ENCODE assay signal across 10 cellular contexts in genomic region chr6:151440930-151441329, GRCh38. TPM values are rescaled to one million over a fixed set of nuclear protein-coding genes. Genes with fewer than 3 reads are reported as not detected.
A peak's percentile ranks its signal among the peaks of the same experiment; 100 is the strongest.
DNase-seq lines count a peak whose midpoint lies in the region; ATAC-seq and TF ChIP-seq lines count a peak whose summit lies in the region.
"Had no signal": no experiment of that assay in that cellular context is flagged by ENCODE, and none has a peak within 500 bp of the region (broad histone marks: within the 10 kb centered on the region; RNA-seq: fewer than 3 reads in every experiment).

No MANE protein-coding gene starts in this region.

- POLR2A ChIA-PET in BJ (lab: Charles Lee) = no interaction called here

- H3K4me1 ChIP-seq in OCI-LY3 (ENCODE audit: low read length) = no peaks in the 10 kb centered on the region

- no peak overlapping the region for H3K27ac ChIP-seq in OCI-LY3 (ENCODE audit: low read length)
- H3K27ac ChIP-seq: HL-60 had no signal

- ATAC-seq in GM19455 (IDR thresholded peaks at IDR 0.05; ENCODE audit: unreplicated experiment) = peak; percentile 46
- ATAC-seq in HG02840 (IDR thresholded peaks at IDR 0.05; ENCODE audit: low FRiP score, unreplicated experiment) = no peak
- ATAC-seq in GM19452 (IDR thresholded peaks at IDR 0.05; ENCODE audit: unreplicated experiment) = no peak
- ATAC-seq: activated naive CD8-positive, alpha-beta T cell treated with anti-CD3 and anti-CD28 coated beads, Interleukin-2, amount 50 U/mL, for 24 hours had no signal

- H3K36me3 ChIP-seq in BJ (ENCODE audit: control insufficient read depth, insufficient read depth, low read length) = peaks cover 2% of the 10 kb centered on the region
- H3K36me3 ChIP-seq in OCI-LY3 (replicated peaks; ENCODE audit: low read depth, low read length) = no peaks in the 10 kb centered on the region
- H3K36me3 ChIP-seq in kidney epithelial cell (ENCODE audit: control insufficient read depth, insufficient read depth, low read length) = no peaks in the 10 kb centered on the region

- H3K9me3 ChIP-seq in OCI-LY3 (ENCODE audit: insufficient read depth, low read length) = no peaks in the 10 kb centered on the region

- DNase-seq in BJ (ENCODE audit: low read depth) (no peak), kidney epithelial cell (ENCODE audit: low read depth) (no peak), H4 (ENCODE audit: low spot score) (no peak), NCI-H2171 (lab: John Stamatoyannopoulos, UW) (no peak)
- DNase-seq: activated naive CD8-positive, alpha-beta T cell treated with anti-CD3 and anti-CD28 coated beads, Interleukin-2, amount 50 U/mL, for 24 hours had no signal

- no peaks in the 10 kb centered on the region for H4K20me1 ChIP-seq in OCI-LY3 (ENCODE audit: insufficient read depth, low read length)

- H3K27me3 ChIP-seq in BJ (ENCODE audit: control insufficient read depth, insufficient read depth, low read length) = no peaks in the 10 kb centered on the region
- no peaks in the 10 kb centered on the region for H3K27me3 ChIP-seq in OCI-LY3 (ENCODE audit: low read depth, low read length)
- no peaks in the 10 kb centered on the region for H3K27me3 ChIP-seq in kidney epithelial cell (ENCODE audit: control insufficient read depth, insufficient read depth, low read length)

- H3K79me2 ChIP-seq in OCI-LY3 (ENCODE audit: low read length) = peaks cover 3% of the 10 kb centered on the region; the same call in 1 of the 2 replicates

- H3K9ac ChIP-seq in OCI-LY3 (ENCODE audit: low read length) = no peak overlapping the region

- H3K4me2 ChIP-seq in OCI-LY3 (ENCODE audit: low read length) = no peak overlapping the region

- H3K4me3 ChIP-seq in BJ (ENCODE audit: low read depth, low read length) (no peak overlapping the region), OCI-LY3 (ENCODE audit: low read length) (no peak overlapping the region), kidney epithelial cell (ENCODE audit: low read depth, low read length) (no peak overlapping the region)

- CTCF ChIA-PET in BJ (lab: Yijun Ruan, JAX) = interaction anchor here (0.6 to 1.8 kb wide), 11 partner anchors 11 to 684 kb away, joined by 3 to 11 read pairs (median 5); no protein-coding TSS in a partner anchor

- no peak overlapping the region for H2AFZ ChIP-seq in OCI-LY3 (ENCODE audit: low read depth, low read length)

- TF ChIP-seq CTCF in BJ (IDR thresholded peaks at IDR 0.05; ENCODE audit: insufficient read depth, low read depth, low read length) = peak; percentile 47
- TF ChIP-seq CTCF in OCI-LY3 (IDR thresholded peaks at IDR 0.05; ENCODE audit: low read depth, low read length) = 0 out of 2 replicates have a peak, but pooled peaks have one; percentile 6
- peak; percentile 31 for TF ChIP-seq CTCF in kidney epithelial cell (IDR thresholded peaks at IDR 0.05; ENCODE audit: insufficient read depth, low read length, poor library complexity, severe bottlenecking)

RNA-seq across cellular contexts. Expression of gene RMND1, which starts 11.0 kb away (rescaled TPM):
- 10.4 and 18.9 TPM in 2 replicates for polyA plus RNA-seq in BJ (2011; rRNA removed)
- polyA minus RNA-seq in BJ (2011; rRNA and poly(A)+ RNA removed) = 9.8 and 10.4 TPM in 2 replicates
- 49.2 and 59.8 TPM in 2 replicates for total RNA-seq in kidney epithelial cell
- total RNA-seq in H4 (2014; rRNA removed; shearing (Covaris generic)) = 23.1 and 29.6 TPM in 2 replicates

RNA-seq across cellular contexts. Expression of gene ZBTB2, which starts 49.6 kb away (rescaled TPM):
- polyA plus RNA-seq in BJ (2011; rRNA removed) = 14.5 and 14.7 TPM in 2 replicates
- 11.3 and 18.7 TPM in 2 replicates for polyA minus RNA-seq in BJ (2011; rRNA and poly(A)+ RNA removed)
- total RNA-seq in kidney epithelial cell = 13.6 and 14.0 TPM in 2 replicates
- 12.4 and 17.2 TPM in 2 replicates for total RNA-seq in H4 (2014; rRNA removed; shearing (Covaris generic))

RNA-seq across cellular contexts. Expression of gene CCDC170, which starts 52.9 kb away (rescaled TPM):
- 0.11 and 0.12 TPM in 2 replicates for polyA plus RNA-seq in BJ (2011; rRNA removed)
- polyA minus RNA-seq in BJ (2011; rRNA and poly(A)+ RNA removed) = 0.24 and 0.46 TPM in 2 replicates
- 0.14 TPM in 1 of 2 replicates, not detected in the other for total RNA-seq in kidney epithelial cell
- total RNA-seq in H4 (2014; rRNA removed; shearing (Covaris generic)) = not detected in 2 replicates
